8 cellular contexts compared by ENCODE assay signal in the genomic region with DNA sequence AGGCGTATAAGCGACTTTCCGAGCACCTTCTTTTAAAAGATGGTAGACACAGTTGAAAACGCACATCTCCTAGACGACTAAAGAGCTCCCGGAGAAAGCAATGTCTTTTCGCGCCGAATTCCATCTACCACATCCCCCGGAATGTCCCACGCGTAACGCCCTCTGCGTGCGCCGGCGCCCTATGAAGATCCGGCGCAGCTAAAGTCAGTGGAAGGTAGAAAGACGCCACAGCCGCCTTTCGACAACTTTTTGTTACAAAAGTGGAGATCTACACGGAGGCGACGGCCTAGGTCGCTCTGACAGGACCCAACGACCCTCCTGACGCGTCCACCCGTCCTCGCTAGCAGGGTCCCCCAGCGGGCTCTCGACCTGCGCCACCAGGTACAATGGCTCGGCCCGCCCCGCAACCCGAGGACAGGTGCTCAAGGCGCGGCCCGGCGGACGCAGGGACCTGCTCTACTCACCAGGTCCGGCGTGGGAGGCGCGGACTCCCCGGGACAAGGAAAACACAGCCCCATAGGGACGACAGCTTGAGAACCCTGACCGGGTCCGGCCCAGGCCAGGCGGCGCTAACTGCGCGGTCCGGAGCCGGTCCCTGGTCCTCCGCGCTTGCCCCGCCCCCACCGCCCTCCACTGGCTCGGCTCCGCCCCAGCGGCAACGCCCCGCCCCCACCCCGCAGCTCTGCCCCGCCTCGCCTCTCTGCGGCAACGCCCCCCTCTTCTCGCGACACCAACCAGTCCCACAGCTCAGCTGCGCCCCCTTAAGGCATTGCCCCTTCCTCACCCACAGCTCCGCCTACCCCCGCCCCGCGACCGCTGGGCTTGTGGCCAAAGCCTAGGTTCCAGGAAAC. TPM values are rescaled to one million over a fixed set of nuclear protein-coding genes. Genes with fewer than 3 reads are reported as not detected.
DNase-seq lines count a peak whose midpoint lies in the region; ATAC-seq and TF ChIP-seq lines count a peak whose summit lies in the region.

A gene with protein sequence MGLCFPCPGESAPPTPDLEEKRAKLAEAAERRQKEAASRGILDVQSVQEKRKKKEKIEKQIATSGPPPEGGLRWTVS (minus strand): TSS at position 571 of the 851 bp plus-strand sequence. CDS start 53 bp downstream, at position 518.

- H3K4me3 ChIP-seq in GM23338 (peak within 1 kb of the TSS; percentile 63), fibroblast of villous mesenchyme (ENCODE audit: low read depth, low read length) (peak within 1 kb of the TSS; percentile 64), neural cell (ENCODE audit: low read length) (peak within 1 kb of the TSS; percentile 82)

- peaks cover 16% of the 10 kb centered on the region for H3K4me1 Mint-ChIP-seq in GM23338
- H3K4me1 Mint-ChIP-seq in stimulated activated naive CD8-positive, alpha-beta T cell treated with anti-CD3 and anti-CD28 coated beads, Interleukin-15, amount 100 ng/mL, for 72 hours: peaks cover 7% of the 10 kb centered on the region

- H3K27ac Mint-ChIP-seq in GM23338: no peak within 1 kb of the TSS
- H3K27ac Mint-ChIP-seq in stimulated activated naive CD8-positive, alpha-beta T cell treated with anti-CD3 and anti-CD28 coated beads, Interleukin-15, amount 100 ng/mL, for 72 hours: peak within 1 kb of the TSS; percentile 90 to 93

- H3F3A ChIP-seq in GM23338 (replicated peaks; ENCODE audit: low read depth): no peaks in the 10 kb centered on the region
- no peaks in the 10 kb centered on the region for H3F3A ChIP-seq in neural cell (ENCODE audit: insufficient read depth, low read length, poor library complexity, severe bottlenecking)

- TF ChIP-seq CTCF in GM23338 (conservative IDR thresholded peaks at IDR 0.05; ENCODE audit: low read depth in 2 of 2) (peak; percentile 60 to 89), fibroblast of villous mesenchyme (IDR thresholded peaks at IDR 0.05; ENCODE audit: insufficient read depth, low read depth, low read length) (no peak), neural cell (IDR thresholded peaks at IDR 0.05; ENCODE audit: poor library complexity, severe bottlenecking) (peak; percentile 73)

- DNase-seq in ELF-1 (ENCODE audit: low read depth, low spot score) (peak; percentile 94), GM23338 (ENCODE audit: low spot score) (peak; percentile 96), LHCN-M2 (ENCODE audit: low read depth) (peak; percentile 87), SHP77 (lab: John Stamatoyannopoulos, UW) (peak; percentile 68 to 79), activated gamma-delta T cell (lab: John Stamatoyannopoulos, UW) (peak; percentile 77), fibroblast of villous mesenchyme (ENCODE audit: low read depth) (peak; percentile 42)
- DNase-seq in stimulated activated naive CD8-positive, alpha-beta T cell treated with anti-CD3 and anti-CD28 coated beads, Interleukin-15, amount 100 ng/mL, for 72 hours: peak; percentile 90 to 91

- peak within 1 kb of the TSS; percentile 91 for H3K4me3 Mint-ChIP-seq in GM23338
- H3K4me3 Mint-ChIP-seq in stimulated activated naive CD8-positive, alpha-beta T cell treated with anti-CD3 and anti-CD28 coated beads, Interleukin-15, amount 100 ng/mL, for 72 hours: peak within 1 kb of the TSS; percentile 89 to 90

- no peaks in the 10 kb centered on the region for H4K20me1 ChIP-seq in GM23338 (replicated peaks; ENCODE audit: insufficient read depth)
- H4K20me1 ChIP-seq in neural cell (ENCODE audit: insufficient read depth): no peaks in the 10 kb centered on the region

- H3K36me3 Mint-ChIP-seq in GM23338 (ENCODE audit: low read depth): no peaks in the 10 kb centered on the region

- no peak for TF ChIP-seq EP300 in neural cell (conservative IDR thresholded peaks at IDR 0.05; ENCODE audit: poor library complexity, severe bottlenecking)

- H3K36me3 ChIP-seq in GM23338 (ENCODE audit: insufficient read depth): no peaks in the 10 kb centered on the region
- H3K36me3 ChIP-seq in neural cell (ENCODE audit: insufficient read depth, low read length): peaks cover 4% of the 10 kb centered on the region

- H3K9me3 ChIP-seq in neural cell (ENCODE audit: low read length): no peaks in the 10 kb centered on the region

- no peaks in the 10 kb centered on the region for H3K9me3 Mint-ChIP-seq in GM23338
- no peaks in the 10 kb centered on the region for H3K9me3 Mint-ChIP-seq in stimulated activated naive CD8-positive, alpha-beta T cell treated with anti-CD3 and anti-CD28 coated beads, Interleukin-15, amount 100 ng/mL, for 72 hours

- H3K27me3 Mint-ChIP-seq in GM23338 (ENCODE audit: insufficient read depth, low read depth, poor library complexity): peaks cover 13% of the 10 kb centered on the region
- no peaks in the 10 kb centered on the region for H3K27me3 Mint-ChIP-seq in stimulated activated naive CD8-positive, alpha-beta T cell treated with anti-CD3 and anti-CD28 coated beads, Interleukin-15, amount 100 ng/mL, for 72 hours

- peaks cover 13% of the 10 kb centered on the region for H3K27me3 ChIP-seq in GM23338 (ENCODE audit: insufficient read depth)
- no peaks in the 10 kb centered on the region for H3K27me3 ChIP-seq in neural cell (ENCODE audit: insufficient read depth, low read depth, low read length)

- H3K27ac ChIP-seq in GM23338 (ENCODE audit: low read depth) (no peak within 1 kb of the TSS), neural cell (ENCODE audit: low read length) (peak within 1 kb of the TSS; percentile 11)

- peak within 1 kb of the TSS; percentile 82 for H3K4me2 ChIP-seq in GM23338
- H3K4me2 ChIP-seq in neural cell (ENCODE audit: low read length): peak within 1 kb of the TSS; percentile 10

- H3K4me1 ChIP-seq in GM23338 (ENCODE audit: insufficient read depth): peaks cover 12% of the 10 kb centered on the region; the same call in 1 of the 2 replicates

- H3K9ac ChIP-seq in neural cell (ENCODE audit: low read length): peak within 1 kb of the TSS; percentile 59

- H2AFZ ChIP-seq in GM23338 (peak within 1 kb of the TSS; percentile 90), neural cell (ENCODE audit: low read depth, low read length) (peak within 1 kb of the TSS; percentile 43)

- H3K79me2 ChIP-seq in GM23338 (replicated peaks; ENCODE audit: insufficient read depth) (no peaks in the 10 kb centered on the region), neural cell (replicated peaks; ENCODE audit: insufficient read depth, low read length) (peaks cover 6% of the 10 kb centered on the region)

- peak; percentile 13 for TF ChIP-seq RAD21 in neural cell (conservative IDR thresholded peaks at IDR 0.05)

- ATAC-seq in GM23338: peak; percentile 95
- peak; percentile 87 for ATAC-seq in stimulated activated naive CD8-positive, alpha-beta T cell treated with anti-CD3 and anti-CD28 coated beads, Interleukin-15, amount 100 ng/mL, for 72 hours

- H3K9me2 ChIP-seq in GM23338 (ENCODE audit: insufficient read depth): no peaks in the 10 kb centered on the region
- H3K9me2 ChIP-seq in neural cell (ENCODE audit: insufficient read depth, low read length): no peaks in the 10 kb centered on the region

TF ChIP-seq in GM23338, 12 proteins besides CTCF, POLR2A, EP300 and RAD21:
- peak; percentile 84 for TF ChIP-seq POLR2AphosphoS5 (IDR thresholded peaks at IDR 0.05; ENCODE audit: low read depth)
- no peak for TF ChIP-seq EZH2 (IDR thresholded peaks at IDR 0.05; ENCODE audit: low read depth, unreplicated experiment)
TF ChIP-seq in GM23338: peak in this region for 1.

TF ChIP-seq in neural cell, 6 proteins besides CTCF, POLR2A, EP300 and RAD21:
- TF ChIP-seq REST (IDR thresholded peaks at IDR 0.05; ENCODE audit: borderline replicate concordance) (no peak), POLR2AphosphoS5 (IDR thresholded peaks at IDR 0.05) (peak; percentile 9), TAF1 (IDR thresholded peaks at IDR 0.05; ENCODE audit: low read depth) (no peak), MXI1 (conservative IDR thresholded peaks at IDR 0.05; ENCODE audit: poor library complexity, severe bottlenecking) (peak; percentile 52), SMC3 (conservative IDR thresholded peaks at IDR 0.05; ENCODE audit: poor library complexity) (peak; percentile 38), EZH2 (IDR thresholded peaks at IDR 0.05; ENCODE audit: borderline replicate concordance, insufficient read depth, low read length, poor library complexity, severe bottlenecking) (no peak)

RNA-seq across cellular contexts. Expression of the gene that starts here (rescaled TPM):
- 4.1 and 5.4 TPM in 2 replicates for total RNA-seq in GM23338 (2014; rRNA removed; shearing (Covaris generic))
- polyA plus RNA-seq in GM23338 (2016; fragmentation: Nextera tagmentation; extraction: Ambion mirVana) (13.5 and 15.5 TPM in 2 replicates), neural cell (22.0 and 24.8 TPM in 2 replicates)
- total RNA-seq in LHCN-M2 (2014; rRNA removed) (10.2 and 10.6 TPM in 2 replicates), fibroblast of villous mesenchyme (2.6 and 3.9 TPM in 2 replicates)
- polyA plus RNA-seq in LHCN-M2 (2012): 14.4 TPM
- 18.0 and 22.9 TPM in 2 replicates for polyA minus RNA-seq in neural cell

Comparison
In these comparisons a context has a peak if more than half of its experiments do, and no peak if none do; other contexts are left out.
1. DNase-seq: peak in every context shown above with its lines; median percentile 96 in GM23338; 94 in ELF-1; 90 in stimulated activated naive CD8-positive, alpha-beta T cell treated with anti-CD3 and anti-CD28 coated beads, Interleukin-15, amount 100 ng/mL, for 72 hours; 87 in LHCN-M2; 77 in activated gamma-delta T cell; 74 in SHP77; 42 in fibroblast of villous mesenchyme.